Comparison of ENCODE assay signal across 1 cellular context in the genomic region with DNA sequence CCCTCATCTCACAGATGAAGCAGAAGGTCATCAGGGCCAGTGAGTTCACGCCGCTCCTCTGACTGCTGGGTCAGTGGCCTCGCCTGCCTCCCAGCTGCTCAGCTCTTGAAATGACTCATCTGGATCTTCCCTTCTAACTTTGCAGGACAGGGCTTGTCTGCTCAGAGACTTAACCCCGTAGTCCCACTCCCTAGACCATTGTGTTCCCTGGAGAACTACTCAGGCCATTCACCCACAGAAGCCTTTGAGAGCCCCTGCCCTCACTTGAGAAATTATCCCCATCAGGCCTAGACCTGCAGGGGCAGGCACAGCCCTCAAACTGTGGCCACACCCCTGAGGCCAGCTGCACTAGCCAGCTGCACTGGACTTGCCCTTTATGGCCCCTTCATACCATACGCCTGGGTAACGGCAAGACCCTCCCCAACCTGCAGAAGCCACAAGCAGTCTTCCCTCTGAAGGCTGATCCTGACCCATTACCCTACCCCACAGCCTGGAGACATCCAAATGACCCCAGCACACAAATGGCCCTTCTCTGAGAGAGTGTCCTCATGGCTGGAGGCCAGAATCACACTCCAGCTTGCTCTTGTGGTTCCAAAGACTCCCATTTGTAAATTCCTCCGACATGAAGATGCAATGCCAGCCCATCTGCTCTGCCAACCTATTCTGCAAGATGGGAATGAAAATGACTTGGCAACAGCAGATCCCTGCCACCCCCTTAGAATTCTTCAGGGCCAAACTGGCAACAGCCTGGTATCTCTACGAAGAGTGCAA.
TF ChIP-seq lines count a peak whose summit lies in the region.

No MANE protein-coding gene starts in this region.

TF ChIP-seq in H1, 55 proteins besides CTCF, POLR2A, EP300 and RAD21 (continued from another document):
- TF ChIP-seq, protein P1, sequence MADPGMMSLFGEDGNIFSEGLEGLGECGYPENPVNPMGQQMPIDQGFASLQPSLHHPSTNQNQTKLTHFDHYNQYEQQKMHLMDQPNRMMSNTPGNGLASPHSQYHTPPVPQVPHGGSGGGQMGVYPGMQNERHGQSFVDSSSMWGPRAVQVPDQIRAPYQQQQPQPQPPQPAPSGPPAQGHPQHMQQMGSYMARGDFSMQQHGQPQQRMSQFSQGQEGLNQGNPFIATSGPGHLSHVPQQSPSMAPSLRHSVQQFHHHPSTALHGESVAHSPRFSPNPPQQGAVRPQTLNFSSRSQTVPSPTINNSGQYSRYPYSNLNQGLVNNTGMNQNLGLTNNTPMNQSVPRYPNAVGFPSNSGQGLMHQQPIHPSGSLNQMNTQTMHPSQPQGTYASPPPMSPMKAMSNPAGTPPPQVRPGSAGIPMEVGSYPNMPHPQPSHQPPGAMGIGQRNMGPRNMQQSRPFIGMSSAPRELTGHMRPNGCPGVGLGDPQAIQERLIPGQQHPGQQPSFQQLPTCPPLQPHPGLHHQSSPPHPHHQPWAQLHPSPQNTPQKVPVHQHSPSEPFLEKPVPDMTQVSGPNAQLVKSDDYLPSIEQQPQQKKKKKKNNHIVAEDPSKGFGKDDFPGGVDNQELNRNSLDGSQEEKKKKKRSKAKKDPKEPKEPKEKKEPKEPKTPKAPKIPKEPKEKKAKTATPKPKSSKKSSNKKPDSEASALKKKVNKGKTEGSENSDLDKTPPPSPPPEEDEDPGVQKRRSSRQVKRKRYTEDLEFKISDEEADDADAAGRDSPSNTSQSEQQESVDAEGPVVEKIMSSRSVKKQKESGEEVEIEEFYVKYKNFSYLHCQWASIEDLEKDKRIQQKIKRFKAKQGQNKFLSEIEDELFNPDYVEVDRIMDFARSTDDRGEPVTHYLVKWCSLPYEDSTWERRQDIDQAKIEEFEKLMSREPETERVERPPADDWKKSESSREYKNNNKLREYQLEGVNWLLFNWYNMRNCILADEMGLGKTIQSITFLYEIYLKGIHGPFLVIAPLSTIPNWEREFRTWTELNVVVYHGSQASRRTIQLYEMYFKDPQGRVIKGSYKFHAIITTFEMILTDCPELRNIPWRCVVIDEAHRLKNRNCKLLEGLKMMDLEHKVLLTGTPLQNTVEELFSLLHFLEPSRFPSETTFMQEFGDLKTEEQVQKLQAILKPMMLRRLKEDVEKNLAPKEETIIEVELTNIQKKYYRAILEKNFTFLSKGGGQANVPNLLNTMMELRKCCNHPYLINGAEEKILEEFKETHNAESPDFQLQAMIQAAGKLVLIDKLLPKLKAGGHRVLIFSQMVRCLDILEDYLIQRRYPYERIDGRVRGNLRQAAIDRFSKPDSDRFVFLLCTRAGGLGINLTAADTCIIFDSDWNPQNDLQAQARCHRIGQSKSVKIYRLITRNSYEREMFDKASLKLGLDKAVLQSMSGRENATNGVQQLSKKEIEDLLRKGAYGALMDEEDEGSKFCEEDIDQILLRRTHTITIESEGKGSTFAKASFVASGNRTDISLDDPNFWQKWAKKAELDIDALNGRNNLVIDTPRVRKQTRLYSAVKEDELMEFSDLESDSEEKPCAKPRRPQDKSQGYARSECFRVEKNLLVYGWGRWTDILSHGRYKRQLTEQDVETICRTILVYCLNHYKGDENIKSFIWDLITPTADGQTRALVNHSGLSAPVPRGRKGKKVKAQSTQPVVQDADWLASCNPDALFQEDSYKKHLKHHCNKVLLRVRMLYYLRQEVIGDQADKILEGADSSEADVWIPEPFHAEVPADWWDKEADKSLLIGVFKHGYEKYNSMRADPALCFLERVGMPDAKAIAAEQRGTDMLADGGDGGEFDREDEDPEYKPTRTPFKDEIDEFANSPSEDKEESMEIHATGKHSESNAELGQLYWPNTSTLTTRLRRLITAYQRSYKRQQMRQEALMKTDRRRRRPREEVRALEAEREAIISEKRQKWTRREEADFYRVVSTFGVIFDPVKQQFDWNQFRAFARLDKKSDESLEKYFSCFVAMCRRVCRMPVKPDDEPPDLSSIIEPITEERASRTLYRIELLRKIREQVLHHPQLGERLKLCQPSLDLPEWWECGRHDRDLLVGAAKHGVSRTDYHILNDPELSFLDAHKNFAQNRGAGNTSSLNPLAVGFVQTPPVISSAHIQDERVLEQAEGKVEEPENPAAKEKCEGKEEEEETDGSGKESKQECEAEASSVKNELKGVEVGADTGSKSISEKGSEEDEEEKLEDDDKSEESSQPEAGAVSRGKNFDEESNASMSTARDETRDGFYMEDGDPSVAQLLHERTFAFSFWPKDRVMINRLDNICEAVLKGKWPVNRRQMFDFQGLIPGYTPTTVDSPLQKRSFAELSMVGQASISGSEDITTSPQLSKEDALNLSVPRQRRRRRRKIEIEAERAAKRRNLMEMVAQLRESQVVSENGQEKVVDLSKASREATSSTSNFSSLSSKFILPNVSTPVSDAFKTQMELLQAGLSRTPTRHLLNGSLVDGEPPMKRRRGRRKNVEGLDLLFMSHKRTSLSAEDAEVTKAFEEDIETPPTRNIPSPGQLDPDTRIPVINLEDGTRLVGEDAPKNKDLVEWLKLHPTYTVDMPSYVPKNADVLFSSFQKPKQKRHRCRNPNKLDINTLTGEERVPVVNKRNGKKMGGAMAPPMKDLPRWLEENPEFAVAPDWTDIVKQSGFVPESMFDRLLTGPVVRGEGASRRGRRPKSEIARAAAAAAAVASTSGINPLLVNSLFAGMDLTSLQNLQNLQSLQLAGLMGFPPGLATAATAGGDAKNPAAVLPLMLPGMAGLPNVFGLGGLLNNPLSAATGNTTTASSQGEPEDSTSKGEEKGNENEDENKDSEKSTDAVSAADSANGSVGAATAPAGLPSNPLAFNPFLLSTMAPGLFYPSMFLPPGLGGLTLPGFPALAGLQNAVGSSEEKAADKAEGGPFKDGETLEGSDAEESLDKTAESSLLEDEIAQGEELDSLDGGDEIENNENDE (IDR thresholded peaks at IDR 0.05; ENCODE audit: insufficient replicate concordance, low read length), result no peak
- TF ChIP-seq TBP (IDR thresholded peaks at IDR 0.05; ENCODE audit: low read depth, low read length) (no peak), CTBP2 (IDR thresholded peaks at IDR 0.05; ENCODE audit: borderline replicate concordance, insufficient read depth, insufficient read length, low read length) (no peak), RXRA (IDR thresholded peaks at IDR 0.05; ENCODE audit: insufficient read depth, low read depth, low read length) (no peak), SP4 (IDR thresholded peaks at IDR 0.05; ENCODE audit: low read length) (no peak), JUN (IDR thresholded peaks at IDR 0.05; ENCODE audit: low read depth, low read length) (no peak), CBX5 (IDR thresholded peaks at IDR 0.05; ENCODE audit: low read depth, low read length) (no peak), ZNF274 (IDR thresholded peaks at IDR 0.05; ENCODE audit: borderline replicate concordance, extremely low read depth, low read length) (no peak)
